In genomic region chr16:54291981-54292487, GRCh38 we compare ENCODE assay signal across 23 cellular contexts. TPM values are rescaled to one million over a fixed set of nuclear protein-coding genes. Genes with fewer than 3 reads are reported as not detected.
DNase-seq lines count a peak whose midpoint lies in the region; TF ChIP-seq lines count a peak whose summit lies in the region.
"Had no signal": no experiment of that assay in that cellular context is flagged by ENCODE, and none has a peak within 500 bp of the region (broad histone marks: within the 10 kb centered on the region; RNA-seq: fewer than 3 reads in every experiment).

No MANE protein-coding gene starts in this region.

- no peak overlapping the region for H2BK120ac ChIP-seq in H9 (ENCODE audit: low read depth, low read length, poor library complexity, severe bottlenecking)

- H3K27me3 Mint-ChIP-seq in H9 (ENCODE audit: low read depth), result peaks cover 90% of the 10 kb centered on the region
- H3K27me3 Mint-ChIP-seq in progenitor cell of endocrine pancreas, result peaks cover 79% of the 10 kb centered on the region

- TF ChIP-seq CTCF in H9 (conservative IDR thresholded peaks at IDR 0.05) (no peak), RWPE1 (conservative IDR thresholded peaks at IDR 0.05; ENCODE audit: low read depth) (no peak), epithelial cell of esophagus (IDR thresholded peaks at IDR 0.05; ENCODE audit: insufficient read depth, low read depth, low read length, missing control alignments) (no peak), progenitor cell of endocrine pancreas (IDR thresholded peaks at IDR 0.05; ENCODE audit: unreplicated experiment) (no peak)

- H3K4me1 Mint-ChIP-seq in H9 (peaks cover 28 to 37% of the 10 kb centered on the region in 2 experiments), progenitor cell of endocrine pancreas (ENCODE audit: low read depth) (peaks cover 17% of the 10 kb centered on the region)
- H3K4me1 Mint-ChIP-seq: activated T-helper 17 cell treated with anti-CD3 and anti-CD28 coated beads, Interleukin-2, amount 50 U/mL, for 72 hours had no signal

- POLR2A ChIA-PET in RWPE1 (lab: Yijun Ruan, JAX; ENCODE audit: low non-redundant PET), result no interaction called here

- no peak overlapping the region for H2BK20ac ChIP-seq in H9 (ENCODE audit: low read depth, low read length, poor library complexity, severe bottlenecking)

- DNase-seq in H9, result no peak
- DNase-seq in RWPE1 (ENCODE audit: low spot score), result no peak
- peak; percentile 24 for DNase-seq in epithelial cell of esophagus (ENCODE audit: low read depth)
- no peak for DNase-seq in progenitor cell of endocrine pancreas (ENCODE audit: low spot score, unreplicated experiment)
- no peak for DNase-seq in foreskin melanocyte
- DNase-seq in mucosa of gallbladder (ENCODE audit: low spot score), result no peak
- no peak for DNase-seq in hippocampal formation (lab: John Stamatoyannopoulos, UW)
- DNase-seq: activated CD4-positive, alpha-beta T cell treated with anti-CD3 and anti-CD28 coated beads, Interleukin-2, amount 50 U/mL, for 48 hours; activated CD8-positive, alpha-beta memory T cell treated with anti-CD3 and anti-CD28 coated beads, Interleukin-2, amount 50 U/mL, for 4 hours; dermis blood vessel endothelial cell; DMS79; NCI-H1417; NCI-H2029 treated with DMSO at 0.1 percent for 48 hours; NCI-H226; NCI-H69; Peyer's patch; stimulated activated CD4-positive, alpha-beta T cell treated with anti-CD3 and anti-CD28 coated beads, Interleukin-12 subunit alpha, Interleukin-12 subunit beta, amount 100 ng/mL, for 4 hours; stimulated activated CD4-positive, alpha-beta T cell treated with anti-CD3 and anti-CD28 coated beads, Interleukin-4, amount 100 ng/mL, for 1 hour had no signal

- no peak overlapping the region for H4K8ac ChIP-seq in H9 (replicated peaks; ENCODE audit: insufficient read length, low read depth, low read length)

- no peaks in the 10 kb centered on the region for H3K79me2 ChIP-seq in H9 (ENCODE audit: insufficient read depth, low read length)

- H3K9me3 Mint-ChIP-seq in H9 (peaks cover 7 to 18% of the 10 kb centered on the region in 2 experiments; a peak in 4 of 5 replicates), progenitor cell of endocrine pancreas (ENCODE audit: low read depth) (peaks cover 3% of the 10 kb centered on the region)
- H3K9me3 Mint-ChIP-seq: activated naive CD4-positive, alpha-beta T cell treated with anti-CD3 and anti-CD28 coated beads, Interleukin-2, amount 50 U/mL, for 24 hours had no signal

- no peak overlapping the region for H3K9ac ChIP-seq in H9 (ENCODE audit: extremely low read depth, insufficient read length, low read length)

- H3K27me3 ChIP-seq in H9 (ENCODE audit: insufficient read depth, low read length), result peaks cover 39% of the 10 kb centered on the region

- no peak overlapping the region for H3K4me3 ChIP-seq in epithelial cell of esophagus (ENCODE audit: low read length)
- H3K4me3 ChIP-seq: Peyer's patch, upper lobe of left lung had no signal

- no CpG with 5 or more reads among the region's 7 CpGs for WGBS in H9 (ENCODE audit: extremely low coverage, insufficient read length, low lambda C conversion rate)

- H3K79me1 ChIP-seq in H9 (ENCODE audit: insufficient read depth, low read depth, low read length, poor library complexity, severe bottlenecking), result no peaks in the 10 kb centered on the region

- no peak overlapping the region for H2BK15ac ChIP-seq in H9 (ENCODE audit: low read depth, low read length)

- H3K23ac ChIP-seq in H9 (ENCODE audit: insufficient read length, low read depth, low read length), result no peak overlapping the region

- no peak overlapping the region for H3K4ac ChIP-seq in H9 (ENCODE audit: low read depth, low read length)

- H3K27ac Mint-ChIP-seq in H9, result no peak overlapping the region
- peak overlapping the region; percentile 14 for H3K27ac Mint-ChIP-seq in progenitor cell of endocrine pancreas
- H3K27ac Mint-ChIP-seq: activated naive CD4-positive, alpha-beta T cell treated with anti-CD3 and anti-CD28 coated beads, Interleukin-2, amount 50 U/mL, for 24 hours; activated T-helper 17 cell treated with anti-CD3 and anti-CD28 coated beads, Interleukin-2, amount 50 U/mL, for 72 hours had no signal

- peaks cover 33% of the 10 kb centered on the region for H3K23me2 ChIP-seq in H9 (ENCODE audit: insufficient read length, low read depth, low read length, poor library complexity, severe bottlenecking)

- no peak overlapping the region for H3T11ph ChIP-seq in H9 (ENCODE audit: low read length)

- no peak overlapping the region for H2BK12ac ChIP-seq in H9 (ENCODE audit: insufficient read length, low read depth, low read length)

- H3K4me2 ChIP-seq in H9 (ENCODE audit: insufficient read depth, insufficient read length, low read length), result peak overlapping the region; percentile 83

- H4K5ac ChIP-seq in H9 (ENCODE audit: insufficient read length, low read depth, low read length), result no peak overlapping the region

- no peak overlapping the region for H2AFZ ChIP-seq in H9 (ENCODE audit: low read length)

- CTCF ChIA-PET in RWPE1 (lab: Yijun Ruan, JAX), result interaction anchor here (0.6 kb wide), 1 partner anchor 500 kb away, joined by 3 read pairs; no protein-coding TSS in a partner anchor

- H3K4me1 ChIP-seq in H9 (ENCODE audit: insufficient read depth, low read length), result no peaks in the 10 kb centered on the region

- no peak overlapping the region for H3K18ac ChIP-seq in H9 (ENCODE audit: insufficient read length, low read depth, low read length)

- H3K27ac ChIP-seq in H9 (ENCODE audit: insufficient read length, low read depth, low read length) (no peak overlapping the region), RWPE1 (peak overlapping the region; percentile 36; the same call in 1 of the 2 replicates)
- H3K27ac ChIP-seq: C4-2B, Peyer's patch, upper lobe of left lung had no signal

- H3K14ac ChIP-seq in H9 (ENCODE audit: insufficient read depth, low read length), result no peak overlapping the region

- no peaks in the 10 kb centered on the region for H3K9me3 ChIP-seq in H9 (ENCODE audit: control insufficient read depth, low read depth, low read length)
- H3K9me3 ChIP-seq: Peyer's patch, upper lobe of left lung had no signal

- no peak overlapping the region for H4K91ac ChIP-seq in H9 (ENCODE audit: insufficient read length, low read depth, low read length)

- peaks cover 0 to 15% (median 2%) of the 10 kb centered on the region in 3 experiments; a peak in 4 of 7 replicates for H3K36me3 Mint-ChIP-seq in H9 (ENCODE audit: insufficient read depth in 1 of 3, low read depth in 3 of 3)
- H3K36me3 Mint-ChIP-seq in progenitor cell of endocrine pancreas (ENCODE audit: insufficient read depth), result no peaks in the 10 kb centered on the region
- H3K36me3 Mint-ChIP-seq: activated naive CD4-positive, alpha-beta T cell treated with anti-CD3 and anti-CD28 coated beads, Interleukin-2, amount 50 U/mL, for 24 hours had no signal

- no peak overlapping the region for H3K56ac ChIP-seq in H9 (ENCODE audit: insufficient read length, low read depth, low read length)

- H4K20me1 ChIP-seq in H9 (ENCODE audit: control insufficient read depth, insufficient read depth, insufficient read length), result no peaks in the 10 kb centered on the region

- no peak overlapping the region for H2AK5ac ChIP-seq in H9 (ENCODE audit: insufficient read length, low read length)

- H3K4me3 Mint-ChIP-seq in H9 (peak overlapping the region; percentile 46 to 78; a peak in 2 of 5 replicates), progenitor cell of endocrine pancreas (ENCODE audit: low read depth) (no peak overlapping the region)
- H3K4me3 Mint-ChIP-seq: activated naive CD4-positive, alpha-beta T cell treated with anti-CD3 and anti-CD28 coated beads, Interleukin-2, amount 50 U/mL, for 24 hours; activated T-helper 17 cell treated with anti-CD3 and anti-CD28 coated beads, Interleukin-2, amount 50 U/mL, for 72 hours; central memory CD8-positive, alpha-beta T cell had no signal

- no peak overlapping the region for H2BK5ac ChIP-seq in H9 (ENCODE audit: insufficient read length, low read length)

RNA-seq across cellular contexts. Expression of gene IRX3, which starts 5.4 kb away (rescaled TPM):
- total RNA-seq in H9 (2021) (1.8 and 2.4 TPM in 2 replicates), progenitor cell of endocrine pancreas (4.1 and 4.5 TPM in 2 replicates), mucosa of gallbladder (0.43 TPM)
- total RNA-seq: activated T-helper 17 cell treated with anti-CD3 and anti-CD28 coated beads, Interleukin-2, amount 50 U/mL, for 72 hours; Peyer's patch had no signal
